8 cellular contexts compared by ENCODE assay signal in the genomic region with DNA sequence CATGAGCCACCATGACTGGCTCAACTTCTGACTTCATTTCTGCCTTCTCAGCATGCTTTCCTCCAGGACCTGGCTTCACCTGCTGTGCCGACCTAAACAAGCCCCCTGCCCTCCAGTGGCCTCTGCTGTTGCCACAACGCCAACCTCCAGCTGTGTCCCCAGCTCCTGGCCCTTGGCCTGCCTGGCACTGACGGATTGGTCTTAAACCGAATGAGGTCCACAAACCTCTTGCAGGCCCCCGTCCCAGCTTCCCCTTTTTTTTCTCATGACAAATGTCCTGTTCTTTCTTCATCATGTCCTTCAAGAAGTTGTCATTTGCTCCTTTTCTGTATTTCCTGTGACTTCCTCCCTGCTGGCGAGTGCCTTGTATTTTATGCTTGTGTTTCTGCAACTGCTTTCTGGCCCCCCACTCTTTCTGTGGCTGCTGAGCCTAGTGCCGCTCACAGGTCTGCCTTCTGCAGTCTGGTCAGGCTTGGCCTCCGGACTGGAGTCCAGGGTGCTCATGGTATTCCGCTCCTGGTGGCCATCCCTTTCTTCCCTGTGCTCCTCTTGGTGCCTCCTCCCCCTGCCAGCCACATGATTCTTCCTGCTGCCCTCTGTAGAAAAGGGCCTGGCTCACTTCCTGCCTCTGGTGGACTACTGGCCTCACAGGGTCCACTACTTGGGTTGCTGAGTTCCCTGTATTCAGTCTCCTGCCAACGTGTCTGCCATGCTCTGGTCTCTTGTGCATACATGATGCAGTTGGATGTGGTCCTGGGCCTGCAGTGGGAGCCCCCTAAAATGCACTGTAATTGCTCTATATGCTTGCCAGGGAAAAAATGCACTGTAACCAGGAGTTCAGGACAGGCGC. TPM values are rescaled to one million over a fixed set of nuclear protein-coding genes. Genes with fewer than 3 reads are reported as not detected.
DNase-seq lines count a peak whose midpoint lies in the region; ATAC-seq and TF ChIP-seq lines count a peak whose summit lies in the region.

No MANE protein-coding gene starts in this region.

- CTCF ChIA-PET in Panc1 (lab: Charles Lee), result no interaction called here

- H3K4me1 ChIP-seq in Panc1 (ENCODE audit: control insufficient read depth, insufficient read depth, low read length) (peaks cover 49% of the 10 kb centered on the region), neutrophil (ENCODE audit: control insufficient read depth in 1 of 2, insufficient read depth in 1 of 2, low read depth in 1 of 2, low read length in 1 of 2) (peaks cover 73 to 75% of the 10 kb centered on the region in 2 experiments)

- H3K9me3 Mint-ChIP-seq in endothelial cell (ENCODE audit: unreplicated experiment), result no peaks in the 10 kb centered on the region

- POLR2A ChIA-PET in Panc1 (lab: Charles Lee), result no interaction called here

- H3K27ac Mint-ChIP-seq in endothelial cell (ENCODE audit: unreplicated experiment), result peak overlapping the region; percentile 90

- H3K4me3 ChIP-seq in Panc1 (ENCODE audit: low read depth in 2 of 2, low read length in 2 of 2) (peak overlapping the region in 1 of 2 experiments; percentile 9; a peak in 2 of 4 replicates), neutrophil (ENCODE audit: low read depth in 1 of 2, low read length in 1 of 2) (peak overlapping the region; percentile 73 to 96)

- peaks cover 52% of the 10 kb centered on the region for H3K4me1 Mint-ChIP-seq in endothelial cell (ENCODE audit: unreplicated experiment)

- H3K36me3 ChIP-seq in Panc1 (ENCODE audit: control insufficient read depth, insufficient read depth, low read length) (peaks cover 2% of the 10 kb centered on the region; the same call in 1 of the 2 replicates), neutrophil (peaks cover 11% of the 10 kb centered on the region)

- H3K4me3 Mint-ChIP-seq in endothelial cell (ENCODE audit: unreplicated experiment), result peak overlapping the region; percentile 97

- TF ChIP-seq CTCF in Panc1 (IDR thresholded peaks at IDR 0.05), result no peak
- TF ChIP-seq CTCF in endothelial cell (IDR thresholded peaks at IDR 0.05; ENCODE audit: unreplicated experiment), result no peak
- no peak for TF ChIP-seq CTCF in neutrophil (IDR thresholded peaks at IDR 0.05)

- no TSS peak for BruUV-seq in Panc1 (replicated peaks; lab: Mats Ljungman, UMichigan)

- peaks cover 21% of the 10 kb centered on the region for H3K36me3 Mint-ChIP-seq in endothelial cell (ENCODE audit: low read depth, unreplicated experiment)

- intact Hi-C loops in Panc1 (cut with micrococcal nuclease; ENCODE audit: unreplicated experiment), result no loop called here

- no peaks in the 10 kb centered on the region for H3K27me3 ChIP-seq in Panc1 (ENCODE audit: control insufficient read depth, insufficient read depth, low read length)
- H3K27me3 ChIP-seq in neutrophil, result no peaks in the 10 kb centered on the region

- peak; percentile 70 for DNase-seq in COLO829 (ENCODE audit: low spot score)
- DNase-seq in Panc1 (ENCODE audit: low read depth, low spot score), result no peak
- DNase-seq in endothelial cell (ENCODE audit: low spot score), result no peak
- no peak for DNase-seq in NCI-H446 (lab: John Stamatoyannopoulos, UW)
- no peak for DNase-seq in effector CD8-positive, alpha-beta T cell (lab: John Stamatoyannopoulos, UW)
- DNase-seq in NCI-H345 (lab: John Stamatoyannopoulos, UW), result no peak

- H3K27ac ChIP-seq in Panc1 (ENCODE audit: low read length) (peak overlapping the region; percentile 63), neutrophil (peak overlapping the region; percentile 100)

- in situ Hi-C loops in Panc1 (cut with HindIII; ENCODE audit: low pct_unique_long_range_greater_than_20kb, low sequenced_read_pairs), result no loop called here

- peaks cover 42% of the 10 kb centered on the region for H3K27me3 Mint-ChIP-seq in endothelial cell (ENCODE audit: unreplicated experiment)

- H3K9me3 ChIP-seq in Panc1 (ENCODE audit: control insufficient read depth, insufficient read depth, low read depth, low read length) (no peaks in the 10 kb centered on the region), neutrophil (no peaks in the 10 kb centered on the region)

- ATAC-seq in Panc1 (no peak), HG03135 (IDR thresholded peaks at IDR 0.05; ENCODE audit: unreplicated experiment) (no peak)

RNA-seq across cellular contexts. Expression of gene ATP6V0C, which starts 2.9 kb away (rescaled TPM):
- total RNA-seq in Panc1 (2021; ENCODE audit: unreplicated experiment) (282 TPM), endothelial cell (ENCODE audit: unreplicated experiment) (157 TPM)
- 497 TPM for polyA plus RNA-seq in Panc1 (2012; ENCODE audit: insufficient read length)

RNA-seq across cellular contexts. Expression of gene AMDHD2, which starts 3.6 kb away (rescaled TPM):
- total RNA-seq in Panc1 (2021; ENCODE audit: unreplicated experiment) (87.5 TPM), endothelial cell (ENCODE audit: unreplicated experiment) (53.3 TPM)
- polyA plus RNA-seq in Panc1 (2012; ENCODE audit: insufficient read length), result 56.9 TPM

RNA-seq across cellular contexts. Expression of gene CEMP1, which starts 14.6 kb away (rescaled TPM):
- total RNA-seq in Panc1 (2021; ENCODE audit: unreplicated experiment) (not detected), endothelial cell (ENCODE audit: unreplicated experiment) (not detected)
- polyA plus RNA-seq in Panc1 (2012; ENCODE audit: insufficient read length), result 9.1 TPM

RNA-seq across cellular contexts. Expression of gene PDPK1, which starts 21.2 kb away (rescaled TPM):
- total RNA-seq in Panc1 (2021; ENCODE audit: unreplicated experiment) (43.2 TPM), endothelial cell (ENCODE audit: unreplicated experiment) (33.6 TPM)
- 19.8 TPM for polyA plus RNA-seq in Panc1 (2012; ENCODE audit: insufficient read length)

RNA-seq across cellular contexts. Expression of gene TBC1D24, which starts 41.7 kb away (rescaled TPM):
- 26.7 TPM for total RNA-seq in Panc1 (2021; ENCODE audit: unreplicated experiment)
- 15.9 TPM for polyA plus RNA-seq in Panc1 (2012; ENCODE audit: insufficient read length)
- 17.3 TPM for total RNA-seq in endothelial cell (ENCODE audit: unreplicated experiment)
